1 cellular context compared by ENCODE assay signal in the genomic region with DNA sequence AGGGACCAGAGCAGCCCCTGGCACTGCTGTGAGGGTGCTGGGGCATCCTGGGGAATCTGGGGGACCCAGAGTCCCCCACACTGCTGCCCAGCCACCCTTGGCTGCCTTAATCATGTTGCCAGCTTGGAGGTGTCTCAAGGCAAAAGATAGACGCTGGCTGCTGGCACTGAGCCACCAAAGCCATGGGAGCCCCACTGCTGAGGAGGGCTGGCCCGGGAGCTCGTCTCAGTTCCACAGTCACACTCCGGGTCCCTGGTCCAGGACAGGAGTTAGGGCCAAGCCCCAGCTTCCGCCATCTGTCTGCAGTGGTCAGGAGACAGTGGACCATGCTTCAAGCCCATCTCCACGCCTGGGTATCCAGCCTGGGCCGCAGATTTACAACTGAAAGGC.
TF ChIP-seq lines count a peak whose summit lies in the region.

No MANE protein-coding gene starts in this region.

TF ChIP-seq in H1, 55 proteins besides CTCF, POLR2A, EP300 and RAD21:
- TF ChIP-seq, protein P1, sequence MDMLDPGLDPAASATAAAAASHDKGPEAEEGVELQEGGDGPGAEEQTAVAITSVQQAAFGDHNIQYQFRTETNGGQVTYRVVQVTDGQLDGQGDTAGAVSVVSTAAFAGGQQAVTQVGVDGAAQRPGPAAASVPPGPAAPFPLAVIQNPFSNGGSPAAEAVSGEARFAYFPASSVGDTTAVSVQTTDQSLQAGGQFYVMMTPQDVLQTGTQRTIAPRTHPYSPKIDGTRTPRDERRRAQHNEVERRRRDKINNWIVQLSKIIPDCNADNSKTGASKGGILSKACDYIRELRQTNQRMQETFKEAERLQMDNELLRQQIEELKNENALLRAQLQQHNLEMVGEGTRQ (IDR thresholded peaks at IDR 0.05; ENCODE audit: low read length), result no peak
- TF ChIP-seq RXRA (IDR thresholded peaks at IDR 0.05; ENCODE audit: insufficient read depth, low read depth, low read length) (no peak), NRF1 (IDR thresholded peaks at IDR 0.05; ENCODE audit: low read depth, low read length) (no peak), JUN (IDR thresholded peaks at IDR 0.05; ENCODE audit: low read depth, low read length) (no peak), YY1 (IDR thresholded peaks at IDR 0.05; ENCODE audit: low read depth, low read length) (no peak), CBX5 (IDR thresholded peaks at IDR 0.05; ENCODE audit: low read depth, low read length) (no peak), JUND (IDR thresholded peaks at IDR 0.05; ENCODE audit: low read length) (no peak), NANOG (IDR thresholded peaks at IDR 0.05; ENCODE audit: insufficient read depth, low read depth, low read length, poor library complexity, severe bottlenecking) (no peak), CHD2 (IDR thresholded peaks at IDR 0.05; ENCODE audit: low read length) (no peak), SIRT6 (IDR thresholded peaks at IDR 0.05; ENCODE audit: low read length) (no peak), MAFK (IDR thresholded peaks at IDR 0.05; ENCODE audit: low read depth, low read length) (no peak), TAF7 (optimal IDR thresholded peaks at IDR 0.05; ENCODE audit: borderline replicate concordance, low read depth, low read length) (no peak)
TF ChIP-seq in H1: peak in this region for 0.
